ENCODE assay signal across 8 cellular contexts in the genomic region with DNA sequence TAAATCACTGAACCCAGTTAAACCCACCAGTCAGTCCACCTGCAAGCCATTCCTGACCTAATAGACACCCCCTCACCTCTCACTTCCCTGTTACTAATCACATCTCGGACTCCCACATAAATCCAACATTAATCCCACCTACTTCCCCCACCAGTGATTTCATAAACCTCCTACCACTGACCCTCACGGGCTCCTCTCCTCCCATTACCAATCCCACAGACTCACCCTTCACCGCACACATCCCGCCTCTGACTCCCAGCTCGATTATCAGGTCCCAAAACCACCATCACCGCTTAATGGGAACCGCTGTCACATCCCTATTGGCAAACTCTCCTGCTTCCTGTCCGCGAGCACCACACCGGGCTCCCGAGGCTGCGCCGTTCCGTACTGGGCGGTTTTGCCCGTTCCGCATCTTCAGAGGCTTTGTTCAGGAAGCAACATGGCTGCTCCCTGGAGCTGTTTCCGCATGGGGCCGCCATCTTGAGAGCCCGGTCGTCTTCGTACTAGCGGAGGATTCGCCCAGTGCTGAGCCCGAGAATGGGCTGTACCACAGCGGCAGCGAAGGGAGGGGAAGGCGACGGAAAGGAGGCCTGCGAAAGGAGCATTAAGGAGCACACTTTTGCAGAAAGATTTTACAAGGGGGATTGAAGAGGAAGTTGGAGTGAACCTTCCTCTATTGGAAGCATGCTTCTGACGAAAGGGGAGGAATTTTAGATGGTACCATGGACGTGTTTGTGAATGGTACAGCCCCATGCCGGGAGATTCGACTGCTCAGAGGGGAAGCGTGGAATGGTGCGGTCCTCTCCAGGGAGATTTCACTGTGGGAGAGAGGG. TPM values are rescaled to one million over a fixed set of nuclear protein-coding genes. Genes with fewer than 3 reads are reported as not detected.
A peak's percentile ranks its signal among the peaks of the same experiment; 100 is the strongest.
DNase-seq lines count a peak whose midpoint lies in the region; ATAC-seq and TF ChIP-seq lines count a peak whose summit lies in the region.

A gene (minus strand): TSS at position 502 of the 833 bp plus-strand sequence. CDS start 1,825 bp downstream, outside the sequence.

- POLR2A ChIA-PET in activated CD8-positive, alpha-beta T cell treated with anti-CD3 and anti-CD28 coated beads for 36 hours (lab: Charles Lee) = no interaction called here

- intact Hi-C loops in activated CD8-positive, alpha-beta T cell treated with anti-CD3 and anti-CD28 coated beads for 36 hours (cut with micrococcal nuclease) = no loop called here

- H3K4me1 Mint-ChIP-seq in activated CD8-positive, alpha-beta T cell treated with anti-CD3 and anti-CD28 coated beads for 36 hours (ENCODE audit: low read depth) = peaks cover 4% of the 10 kb centered on the region

- no peaks in the 10 kb centered on the region for H3K27me3 ChIP-seq in duodenal mucosa (ENCODE audit: control insufficient read depth in 1 of 2, insufficient read depth in 2 of 2, low read length in 2 of 2)

- CTCF ChIA-PET in activated CD8-positive, alpha-beta T cell treated with anti-CD3 and anti-CD28 coated beads for 36 hours (lab: Charles Lee) = no interaction called here

- H3K27me3 Mint-ChIP-seq in activated CD8-positive, alpha-beta T cell treated with anti-CD3 and anti-CD28 coated beads for 36 hours = peaks cover 18% of the 10 kb centered on the region

- H3K4me1 ChIP-seq in duodenal mucosa (ENCODE audit: control insufficient read depth in 1 of 2, insufficient read depth in 2 of 2, low read length in 2 of 2) = peaks cover 4% of the 10 kb centered on the region in 2 donors

- TF ChIP-seq CTCF in activated CD8-positive, alpha-beta T cell treated with anti-CD3 and anti-CD28 coated beads for 36 hours (IDR thresholded peaks at IDR 0.05) = no peak

- H3K4me3 ChIP-seq in duodenal mucosa (ENCODE audit: low read depth in 1 of 2, low read length in 2 of 2) = peak within 1 kb of the TSS; percentile 79 to 88

- peaks cover 47 to 51% of the 10 kb centered on the region in 2 donors for H3K9me3 ChIP-seq in duodenal mucosa (ENCODE audit: control insufficient read depth in 1 of 2, low read length in 2 of 2)

- peaks cover 25% of the 10 kb centered on the region for H3K36me3 Mint-ChIP-seq in activated CD8-positive, alpha-beta T cell treated with anti-CD3 and anti-CD28 coated beads for 36 hours (ENCODE audit: low read depth)

- peak within 1 kb of the TSS; percentile 62 to 75 for H3K9ac ChIP-seq in duodenal mucosa (ENCODE audit: low read depth in 1 of 2, low read length in 2 of 2)

- peaks cover 5 to 8% of the 10 kb centered on the region in 2 donors for H3K36me3 ChIP-seq in duodenal mucosa (ENCODE audit: control insufficient read depth in 1 of 2, insufficient read depth in 2 of 2, low read length in 2 of 2)

- peak within 1 kb of the TSS; percentile 83 for H3K27ac Mint-ChIP-seq in activated CD8-positive, alpha-beta T cell treated with anti-CD3 and anti-CD28 coated beads for 36 hours

- peak; percentile 73 for ATAC-seq in GM19035 (IDR thresholded peaks at IDR 0.05; ENCODE audit: unreplicated experiment)
- ATAC-seq in activated CD8-positive, alpha-beta T cell treated with anti-CD3 and anti-CD28 coated beads for 36 hours = peak; percentile 85
- peak; percentile 99 for ATAC-seq in left lobe of liver
- no peak for ATAC-seq in HG03039 (IDR thresholded peaks at IDR 0.05; ENCODE audit: unreplicated experiment)

- peak within 1 kb of the TSS; percentile 53 for H3K27ac ChIP-seq in duodenal mucosa (ENCODE audit: low read depth, low read length)

- peak within 1 kb of the TSS; percentile 75 for H3K4me3 Mint-ChIP-seq in activated CD8-positive, alpha-beta T cell treated with anti-CD3 and anti-CD28 coated beads for 36 hours

- peak; percentile 18 for DNase-seq in NCI-H2081 treated with DMSO at 0.1 percent for 48 hours (lab: John Stamatoyannopoulos, UW)
- DNase-seq in activated CD8-positive, alpha-beta T cell treated with anti-CD3 and anti-CD28 coated beads for 36 hours = peak; percentile 59
- peak; percentile 76 for DNase-seq in left lobe of liver (ENCODE audit: low spot score)
- DNase-seq in stimulated activated CD4-positive, alpha-beta T cell treated with anti-CD3 and anti-CD28 coated beads, Interleukin-1b, Interleukin-23, amount 100 ng/mL, for 24 hours (ENCODE audit: low read depth in 4 of 4, low spot score in 1 of 4) = peak in 3 of 4 experiments; percentile 7 to 28 (median 22)
- DNase-seq in KG1 (lab: John Stamatoyannopoulos, UW) = no peak

- peaks cover 41% of the 10 kb centered on the region for H3K9me3 Mint-ChIP-seq in activated CD8-positive, alpha-beta T cell treated with anti-CD3 and anti-CD28 coated beads for 36 hours

RNA-seq across cellular contexts. Expression of the gene that starts here (rescaled TPM):
- 1 to 10 TPM; 1.1 to 1.2 TPM for total RNA-seq in activated CD8-positive, alpha-beta T cell treated with anti-CD3 and anti-CD28 coated beads for 36 hours
- total RNA-seq in left lobe of liver = 0.23 TPM

Comparison
In these comparisons a context has a peak if more than half of its experiments do, and no peak if none do; other contexts are left out.
1. Peak in DNase-seq and ATAC-seq in left lobe of liver; RNA of the gene not detected or under 1 TPM.